Comparison of ENCODE assay signal across 8 cellular contexts in the genomic region with DNA sequence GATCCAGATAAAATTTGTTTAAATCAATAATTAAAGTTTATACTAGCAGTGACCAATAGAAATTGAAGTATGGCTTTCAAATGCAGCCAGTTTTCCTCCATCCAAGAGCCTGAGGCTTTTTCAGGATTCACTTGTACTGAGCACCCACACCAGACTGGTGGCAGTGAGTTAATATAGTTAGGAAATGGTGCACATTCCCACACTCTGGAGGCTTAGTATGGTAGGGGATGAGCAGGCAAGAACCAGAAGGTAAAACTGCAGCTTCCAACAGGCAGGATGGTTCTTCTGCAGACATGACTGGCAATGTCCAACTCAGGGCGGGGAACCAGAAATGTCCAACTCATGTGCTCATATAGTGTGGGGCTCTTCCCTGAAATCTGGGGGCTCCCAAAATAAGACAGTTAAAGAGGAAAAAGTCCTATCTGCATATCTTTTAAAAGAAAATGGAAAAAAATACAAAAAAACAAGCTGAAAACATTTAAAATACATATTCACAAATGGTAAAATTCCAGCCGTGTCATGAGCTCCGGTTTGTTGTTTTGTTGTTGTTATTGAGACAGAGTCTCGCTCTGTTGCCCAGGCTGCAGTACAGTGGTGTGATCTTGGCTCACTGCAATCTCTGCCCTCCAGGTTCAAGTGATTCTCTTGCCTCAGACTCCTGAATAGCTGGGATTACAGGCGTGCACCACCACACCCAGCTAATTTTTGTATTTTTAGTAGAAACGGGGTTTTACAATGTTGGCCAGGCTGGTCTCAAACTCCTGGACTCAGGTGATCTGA.
"Had no signal": no experiment of that assay in that cellular context is flagged by ENCODE, and none has a peak within 500 bp of the region (broad histone marks: within the 10 kb centered on the region; RNA-seq: fewer than 3 reads in every experiment).

No MANE protein-coding gene starts in this region.

- H3K4me1 ChIP-seq: HAP-1 had no signal

- H3K27ac ChIP-seq: GM23248 had no signal

- DNase-seq: GM23248, GOT3, H7, H9, HCEC 1CT, HFFc6 had no signal

- H3K4me2 ChIP-seq: GM23338 had no signal

- H3K4me3 ChIP-seq: GM23248, GM23338, HAP-1 had no signal

- H2AFZ ChIP-seq: GM23248, GM23338 had no signal

- H3K9ac ChIP-seq: GM23248 had no signal
